9 cellular contexts compared by ENCODE assay signal in the genomic region with DNA sequence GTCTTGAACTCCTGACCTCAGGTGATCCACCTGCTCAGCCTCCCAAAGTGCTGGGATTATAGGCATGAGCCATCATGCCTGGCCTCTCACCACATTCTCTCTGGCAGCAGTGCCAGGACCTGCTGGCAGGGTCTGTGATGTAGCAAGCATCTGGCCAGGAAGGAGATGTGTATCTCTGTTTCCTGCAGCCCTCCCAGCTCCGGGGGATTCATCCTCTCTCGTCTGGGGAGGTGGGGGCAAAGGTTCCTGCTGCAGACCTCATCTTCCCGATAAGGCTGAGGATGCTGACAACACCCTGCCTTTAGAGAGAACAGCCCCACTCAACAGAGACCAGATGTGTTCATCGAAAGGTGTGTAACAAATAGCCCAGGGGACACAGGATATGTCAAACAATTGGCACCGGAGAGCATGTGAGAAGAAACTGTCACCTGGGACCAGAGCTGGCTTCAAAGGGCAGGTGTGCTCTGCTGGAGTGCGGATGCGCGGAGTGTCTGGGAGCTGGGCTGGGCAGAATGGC. TPM values are rescaled to one million over a fixed set of nuclear protein-coding genes. Genes with fewer than 3 reads are reported as not detected.
DNase-seq lines count a peak whose midpoint lies in the region; ATAC-seq and TF ChIP-seq lines count a peak whose summit lies in the region.
"Had no signal": no experiment of that assay in that cellular context is flagged by ENCODE, and none has a peak within 500 bp of the region (broad histone marks: within the 10 kb centered on the region; RNA-seq: fewer than 3 reads in every experiment).

No MANE protein-coding gene starts in this region.

- peak; percentile 21 for DNase-seq in mammary epithelial cell
- no peak for DNase-seq in breast epithelium (ENCODE audit: low spot score in 2 of 2)
- peak; percentile 86 for DNase-seq in NCI-H146 treated with DMSO at 0.1 percent for 48 hours (lab: John Stamatoyannopoulos, UW; ENCODE audit: unreplicated experiment)
- peak; percentile 67 for DNase-seq in UCSD-AML1 (lab: John Stamatoyannopoulos, UW; ENCODE audit: unreplicated experiment)
- no peak for DNase-seq in stimulated activated naive CD8-positive, alpha-beta T cell treated with anti-CD3 and anti-CD28 coated beads, Interleukin-15, amount 100 ng/mL, for 72 hours
- no peak for DNase-seq in upper lobe of left lung
- no peak for DNase-seq in H7

- peaks cover 44% of the 10 kb centered on the region for H3K4me1 Mint-ChIP-seq in stimulated activated naive CD8-positive, alpha-beta T cell treated with anti-CD3 and anti-CD28 coated beads, Interleukin-15, amount 100 ng/mL, for 72 hours

- H3K27ac ChIP-seq in mammary epithelial cell (ENCODE audit: insufficient read depth, low read depth, low read length) = no peak overlapping the region
- no peak overlapping the region for H3K27ac ChIP-seq in breast epithelium
- peak overlapping the region in 1 of 4 donors; percentile 24 for H3K27ac ChIP-seq in upper lobe of left lung
- H3K27ac ChIP-seq: brain microvascular endothelial cell had no signal

- H3K36me3 ChIP-seq in mammary epithelial cell (ENCODE audit: insufficient read depth, low read length) = peaks cover 5% of the 10 kb centered on the region
- no peaks in the 10 kb centered on the region for H3K36me3 ChIP-seq in breast epithelium
- H3K36me3 ChIP-seq in upper lobe of left lung = peaks cover 0 to 12% (median 2%) of the 10 kb centered on the region in 4 donors
- peaks cover 3% of the 10 kb centered on the region for H3K36me3 ChIP-seq in H7 (replicated peaks; ENCODE audit: control insufficient read depth, insufficient read depth, low read length)

- H3K27me3 Mint-ChIP-seq in stimulated activated naive CD8-positive, alpha-beta T cell treated with anti-CD3 and anti-CD28 coated beads, Interleukin-15, amount 100 ng/mL, for 72 hours = peaks cover 18% of the 10 kb centered on the region

- H3K27ac Mint-ChIP-seq in stimulated activated naive CD8-positive, alpha-beta T cell treated with anti-CD3 and anti-CD28 coated beads, Interleukin-15, amount 100 ng/mL, for 72 hours = no peak overlapping the region

- intact Hi-C loops in mammary epithelial cell (cut with micrococcal nuclease) (loop anchor here (1.0 to 5.0 kb wide), 3 partner anchors 121 to 409 kb away; no protein-coding TSS in a partner anchor), breast epithelium (cut with DNase I; ENCODE audit: low total_unique reads) (loop anchor here (10.0 kb wide), 1 partner anchor 169 kb away; no protein-coding TSS in a partner anchor)

- H3K4me3 ChIP-seq in mammary epithelial cell (replicated peaks in 1 of 3; ENCODE audit: insufficient read depth in 1 of 3, low read depth in 2 of 3, low read length in 3 of 3) = no peak overlapping the region
- H3K4me3 ChIP-seq in breast epithelium = no peak overlapping the region
- no peak overlapping the region for H3K4me3 ChIP-seq in upper lobe of left lung
- H3K4me3 ChIP-seq in H7 (ENCODE audit: insufficient read depth, low read depth, low read length) = no peak overlapping the region

- dilution Hi-C loops in mammary epithelial cell (cut with HindIII; ENCODE audit: low sequenced_read_pairs) = no loop called here

- CTCF ChIA-PET in mammary epithelial cell (lab: Charles Lee; ENCODE audit: low non-redundant PET) = no interaction called here

- WGBS in mammary epithelial cell (ENCODE audit: low coverage, missing lambda C conversion rate) = under 1% methylated on average over 8 of the region's 8 CpGs
- WGBS in upper lobe of left lung, 2 donors = 23 to 33% methylated on average over 8 of the region's 8 CpGs

- H3K79me2 ChIP-seq in mammary epithelial cell (ENCODE audit: insufficient read depth, low read length) = peaks cover 24% of the 10 kb centered on the region

- no peak for ATAC-seq in stimulated activated naive CD8-positive, alpha-beta T cell treated with anti-CD3 and anti-CD28 coated beads, Interleukin-15, amount 100 ng/mL, for 72 hours
- no peak for ATAC-seq in upper lobe of left lung (ENCODE audit: low FRiP score in 2 of 2)
- no peak for ATAC-seq in HG03571 (IDR thresholded peaks at IDR 0.05; ENCODE audit: unreplicated experiment)

- H3K9me3 ChIP-seq in mammary epithelial cell (replicated peaks; ENCODE audit: insufficient read depth, low read length) (no peaks in the 10 kb centered on the region), breast epithelium (no peaks in the 10 kb centered on the region), upper lobe of left lung (no peaks in the 10 kb centered on the region)

- TF ChIP-seq POLR2A in breast epithelium (IDR thresholded peaks at IDR 0.05) (no peak), upper lobe of left lung (IDR thresholded peaks at IDR 0.05) (no peak)

- no peaks in the 10 kb centered on the region for H3K9me3 Mint-ChIP-seq in stimulated activated naive CD8-positive, alpha-beta T cell treated with anti-CD3 and anti-CD28 coated beads, Interleukin-15, amount 100 ng/mL, for 72 hours

- H3K4me2 ChIP-seq in mammary epithelial cell (ENCODE audit: insufficient read depth, low read depth, low read length) = peak overlapping the region; percentile 19

- H2AFZ ChIP-seq in mammary epithelial cell (ENCODE audit: low read depth, low read length) = peak overlapping the region; percentile 76

- H3K4me3 Mint-ChIP-seq in stimulated activated naive CD8-positive, alpha-beta T cell treated with anti-CD3 and anti-CD28 coated beads, Interleukin-15, amount 100 ng/mL, for 72 hours = peak overlapping the region; percentile 6 to 72

- BruUV-seq in mammary epithelial cell (replicated peaks; lab: Mats Ljungman, UMichigan) = no TSS peak

- TF ChIP-seq EP300 in upper lobe of left lung (IDR thresholded peaks at IDR 0.05) = no peak

- no peaks in the 10 kb centered on the region for H3K27me3 ChIP-seq in mammary epithelial cell (ENCODE audit: insufficient read depth, low read length)
- H3K27me3 ChIP-seq in breast epithelium = no peaks in the 10 kb centered on the region
- H3K27me3 ChIP-seq in upper lobe of left lung = no peaks in the 10 kb centered on the region
- no peaks in the 10 kb centered on the region for H3K27me3 ChIP-seq in H7 (ENCODE audit: control insufficient read depth, insufficient read depth, low read length)
- H3K27me3 ChIP-seq: brain microvascular endothelial cell had no signal

- TF ChIP-seq CTCF in mammary epithelial cell (conservative IDR thresholded peaks at IDR 0.05 in 1 of 2, IDR thresholded peaks at IDR 0.05 in 1 of 2; ENCODE audit: extremely low read depth in 1 of 2, insufficient read depth in 1 of 2, low read depth in 1 of 2, low read length in 2 of 2) (no peak), breast epithelium (IDR thresholded peaks at IDR 0.05) (no peak), upper lobe of left lung (IDR thresholded peaks at IDR 0.05) (no peak)

- H4K20me1 ChIP-seq in mammary epithelial cell (ENCODE audit: insufficient read depth, low read length) = no peaks in the 10 kb centered on the region

- no peak overlapping the region for H3K9ac ChIP-seq in mammary epithelial cell (ENCODE audit: insufficient read depth, low read length)

- in situ Hi-C loops in mammary epithelial cell (cut with MboI; ENCODE audit: low sequenced_read_pairs in 2 of 2) = loop anchor here (5.0 kb wide), 1 partner anchor 161 kb away; no protein-coding TSS in a partner anchor

- H3K4me1 ChIP-seq in mammary epithelial cell (ENCODE audit: insufficient read depth, low read length) = peaks cover 14% of the 10 kb centered on the region
- H3K4me1 ChIP-seq in breast epithelium = peaks cover 0 to 3% of the 10 kb centered on the region in 2 donors
- H3K4me1 ChIP-seq in upper lobe of left lung = peaks cover 34 to 43% (median 36%) of the 10 kb centered on the region in 4 donors

RNA-seq across cellular contexts. Expression of a gene that starts 54.8 kb away (rescaled TPM):
- total RNA-seq in mammary epithelial cell (10 to 100 TPM; 66.0 to 67.6 TPM), breast epithelium (100 to 1,000 TPM in 1 of 3 donors, 10 to 100 TPM in 2; 52.2 to 106 (median 59.6) TPM), upper lobe of left lung (100 to 1,000 TPM; 100 to 291 (median 145) TPM)
- 34.8 TPM for polyA plus RNA-seq in mammary epithelial cell
- polyA minus RNA-seq in mammary epithelial cell = 53.9 TPM
- total RNA-seq in H7 (2014; rRNA removed; shearing (Covaris generic)) = 45.9 and 68.3 TPM in 2 replicates

Comparison
In these comparisons a context has a peak if more than half of its experiments do, and no peak if none do; other contexts are left out.
1. DNase-seq: peak in mammary epithelial cell (single experiment), NCI-H146 treated with DMSO at 0.1 percent for 48 hours (single experiment) and UCSD-AML1 (single experiment); none in breast epithelium (0 of 2), stimulated activated naive CD8-positive, alpha-beta T cell treated with anti-CD3 and anti-CD28 coated beads, Interleukin-15, amount 100 ng/mL, for 72 hours (0 of 2), upper lobe of left lung (0 of 2) and H7 (single experiment).